Comparison of ENCODE assay signal across 2 cellular contexts in genomic region chr9:133355881-133356357, GRCh38.
A peak's percentile ranks its signal among the peaks of the same experiment; 100 is the strongest.
TF ChIP-seq lines count a peak whose summit lies in the region.

No MANE protein-coding gene starts in this region.

TF ChIP-seq in HEK293, 187 proteins besides CTCF, POLR2A, EP300 and RAD21:
- TF ChIP-seq ZNF76 (tag by site-specific recombination; IDR thresholded peaks at IDR 0.05; ENCODE audit: borderline replicate concordance, low read depth): peak; percentile 62; the same call in 1 of the 2 replicates
- peak; percentile 23; the same call in 1 of the 2 replicates for TF ChIP-seq ZIC2 (tag by site-specific recombination; IDR thresholded peaks at IDR 0.05)
- TF ChIP-seq ZNF510 (tag by site-specific recombination; IDR thresholded peaks at IDR 0.05; ENCODE audit: insufficient replicate concordance): no peak
- TF ChIP-seq ZNF335 (tag by site-specific recombination; conservative IDR thresholded peaks at IDR 0.05): 0 out of 2 replicates have a peak, but pooled peaks have one; percentile 3
- TF ChIP-seq ZBTB7A (tag by site-specific recombination; IDR thresholded peaks at IDR 0.05; ENCODE audit: low read depth): no peak
- peak; percentile 19; the same call in 1 of the 2 replicates for TF ChIP-seq ZFP37 (tag by site-specific recombination; IDR thresholded peaks at IDR 0.05)

TF ChIP-seq in endothelial cell of umbilical vein, 7 proteins besides CTCF, POLR2A, EP300 and RAD21:
- TF ChIP-seq MYC (IDR thresholded peaks at IDR 0.05; ENCODE audit: low read depth, low read length) (no peak), EZH2 (IDR thresholded peaks at IDR 0.05; ENCODE audit: borderline replicate concordance, low read depth, low read length, severe bottlenecking) (no peak), GATA2 (IDR thresholded peaks at IDR 0.05; ENCODE audit: insufficient read depth, insufficient read length, low read depth, low read length) (no peak), POLR2AphosphoS5 (IDR thresholded peaks at IDR 0.05; ENCODE audit: insufficient read depth, low read depth, low read length) (no peak), JUN (IDR thresholded peaks at IDR 0.05; ENCODE audit: borderline replicate concordance, insufficient read depth, insufficient read length, low read depth) (no peak), MAX (IDR thresholded peaks at IDR 0.05; ENCODE audit: insufficient read depth, insufficient read length) (no peak), FOS (IDR thresholded peaks at IDR 0.05; ENCODE audit: borderline replicate concordance, insufficient read depth, low read length) (no peak)
